In the genomic region with DNA sequence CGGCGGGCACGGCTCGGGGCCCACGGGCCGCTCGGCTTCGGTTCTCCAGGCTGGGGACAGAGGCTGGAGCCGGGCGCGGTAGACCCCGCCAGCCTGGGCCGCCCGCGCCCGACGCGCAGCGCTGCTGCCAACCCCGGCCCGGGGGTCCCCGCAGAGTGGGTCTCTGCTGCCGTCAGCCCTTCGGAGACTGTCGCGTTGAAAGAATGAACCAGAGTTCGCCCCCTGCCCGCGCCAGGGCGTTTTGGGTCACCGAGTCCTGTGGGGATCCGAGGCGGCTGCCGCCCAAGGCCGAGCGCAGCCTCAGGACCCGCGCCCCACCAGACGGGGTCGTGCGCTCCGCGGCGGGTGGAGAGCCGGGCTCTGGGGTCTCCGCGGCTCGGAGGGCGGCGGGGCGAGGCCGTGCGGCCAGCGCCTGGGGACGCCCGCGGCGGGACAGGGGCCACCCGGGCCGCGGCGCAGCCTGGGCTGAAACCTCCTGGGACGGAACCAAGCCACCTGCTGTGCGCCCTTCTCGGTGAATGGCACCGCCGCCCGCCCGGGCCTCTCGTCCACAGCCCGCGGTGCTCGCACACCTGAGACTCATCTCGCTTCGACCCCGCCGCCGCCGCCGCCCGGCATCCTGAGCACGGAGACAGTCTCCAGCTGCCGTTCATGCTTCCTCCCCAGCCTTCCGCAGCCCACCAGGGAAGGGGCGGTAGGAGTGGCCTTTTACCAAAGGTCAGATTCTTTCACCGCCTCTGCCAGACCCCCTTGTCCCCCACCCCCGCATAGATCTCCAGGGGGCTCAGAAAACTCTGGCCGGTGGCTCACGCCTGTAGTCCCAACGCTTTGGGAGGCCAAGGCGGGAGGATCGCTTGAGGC, we compare ENCODE assay signal across 9 cellular contexts. TPM values are rescaled to one million over a fixed set of nuclear protein-coding genes. Genes with fewer than 3 reads are reported as not detected.
A peak's percentile ranks its signal among the peaks of the same experiment; 100 is the strongest.
DNase-seq lines count a peak whose midpoint lies in the region; ATAC-seq, FAIRE-seq and TF ChIP-seq lines count a peak whose summit lies in the region.
"Had no signal": no experiment of that assay in that cellular context is flagged by ENCODE, and none has a peak within 500 bp of the region (broad histone marks: within the 10 kb centered on the region; RNA-seq: fewer than 3 reads in every experiment).

No MANE protein-coding gene starts in this region.

- H3K9me2 ChIP-seq in HCT116 (ENCODE audit: insufficient read depth), result no peaks in the 10 kb centered on the region

- peak overlapping the region; percentile 75 for H3K4me3 Mint-ChIP-seq in activated CD4-positive, alpha-beta T cell treated with anti-CD3 and anti-CD28 coated beads, Interleukin-2, amount 10 ng/mL, durations not matched to agents 24 days and 14 days
- H3K4me3 Mint-ChIP-seq in progenitor cell of endocrine pancreas (ENCODE audit: low read depth), result peak overlapping the region; percentile 62

- no peaks in the 10 kb centered on the region for H3K27me3 ChIP-seq in HCT116 (ENCODE audit: insufficient read depth, low read length)

- H3K9me3 ChIP-seq in HCT116 (ENCODE audit: control insufficient read depth in 1 of 2, insufficient read depth in 1 of 2, low read depth in 1 of 2, low read length in 2 of 2), result no peaks in the 10 kb centered on the region

- no peak for TF ChIP-seq POLR2A in HCT116 (IDR thresholded peaks at IDR 0.05; ENCODE audit: borderline replicate concordance, extremely low read depth, insufficient read depth, insufficient read length)

- RAD21 ChIA-PET in HCT116 (lab: Charles Lee; ENCODE audit: low non-redundant PET in 1 of 2, low total read pairs in 2 of 2, uncharacterized antibody in 2 of 2, unreplicated experiment in 2 of 2), result interaction anchor here in 1 of 2 experiments (0.6 to 1.0 kb wide), 2 partner anchors 14 to 74 kb away, joined by 3 read pairs; no protein-coding TSS in a partner anchor

- H3K27ac ChIP-seq in HCT116 (ENCODE audit: low read depth, low read length), result peak overlapping the region; percentile 54; the same call in 1 of the 2 replicates

- H3K4me3 ChIP-seq in HCT116 (replicated peaks in 1 of 2; ENCODE audit: low read depth in 1 of 2, low read length in 2 of 2) (peak overlapping the region; percentile 48 to 62), fibroblast of the aortic adventitia (ENCODE audit: low read depth, low read length) (peak overlapping the region; percentile 66)

- no peak overlapping the region for H2AFZ ChIP-seq in HCT116 (ENCODE audit: low read depth, low read length, poor library complexity, severe bottlenecking)

- peaks cover 11 to 16% of the 10 kb centered on the region in 2 experiments; a peak in 3 of 4 replicates for H3K36me3 ChIP-seq in HCT116 (ENCODE audit: control insufficient read depth in 1 of 2, insufficient read depth in 2 of 2, low read length in 2 of 2)

- DNase-seq in HCT116 (ENCODE audit: low read depth, low spot score) (no peak), fibroblast of the aortic adventitia (ENCODE audit: low read depth) (no peak), progenitor cell of endocrine pancreas (ENCODE audit: low spot score, unreplicated experiment) (no peak), OCI-M1 (lab: John Stamatoyannopoulos, UW) (no peak), RPMI8226 (no peak), HTR-8/SVneo (ENCODE audit: insufficient read length, low spot score) (no peak)
- DNase-seq in activated CD4-positive, alpha-beta T cell treated with anti-CD3 and anti-CD28 coated beads, Interleukin-2, amount 10 ng/mL, durations not matched to agents 24 days and 14 days, result no peak

- peak overlapping the region; percentile 65 for H3K9ac ChIP-seq in HCT116 (ENCODE audit: low read length)

- ATAC-seq in HCT116 (no peak; the same call in 1 of the 2 replicates), HG03520 (IDR thresholded peaks at IDR 0.05; ENCODE audit: unreplicated experiment) (no peak)

- POLR2A ChIA-PET in HCT116 (lab: Charles Lee), result interaction anchor here (0.6 to 1.0 kb wide), 5 partner anchors 21 to 705 kb away, joined by 3 to 6 read pairs (median 3); partner anchors contain the start of gene DIABLO

- CTCF ChIA-PET in HCT116 (lab: Charles Lee), result interaction anchor here (0.6 to 0.9 kb wide), 3 partner anchors 14 to 132 kb away, joined by 3 to 5 read pairs (median 3); no protein-coding TSS in a partner anchor

- peaks cover 2 to 31% of the 10 kb centered on the region in 2 experiments; a peak in 3 of 4 replicates for H3K4me1 ChIP-seq in HCT116 (ENCODE audit: control insufficient read depth in 1 of 2, insufficient read depth in 2 of 2, low read length in 2 of 2)

- peak overlapping the region; percentile 17 for H3K27ac Mint-ChIP-seq in activated CD4-positive, alpha-beta T cell treated with anti-CD3 and anti-CD28 coated beads, Interleukin-2, amount 10 ng/mL, durations not matched to agents 24 days and 14 days
- no peak overlapping the region for H3K27ac Mint-ChIP-seq in progenitor cell of endocrine pancreas

- intact Hi-C loops in HCT116 (cut with micrococcal nuclease), result no loop called here
- intact Hi-C loops in activated CD4-positive, alpha-beta T cell treated with anti-CD3 and anti-CD28 coated beads, Interleukin-2, amount 10 ng/mL, durations not matched to agents 24 days and 14 days (cut with micrococcal nuclease), result no loop called here

- peak overlapping the region; percentile 88 for H3K4me2 ChIP-seq in HCT116 (ENCODE audit: low read length)

- TF ChIP-seq CTCF in HCT116 (IDR thresholded peaks at IDR 0.05 in 2 of 3, conservative IDR thresholded peaks at IDR 0.05 in 1 of 3; ENCODE audit: borderline replicate concordance in 1 of 3, insufficient read depth in 1 of 3, low read depth in 2 of 3, low read length in 2 of 3), result no peak
- no peak for TF ChIP-seq CTCF in fibroblast of the aortic adventitia (IDR thresholded peaks at IDR 0.05; ENCODE audit: insufficient read depth, low read length)
- no peak for TF ChIP-seq CTCF in progenitor cell of endocrine pancreas (IDR thresholded peaks at IDR 0.05; ENCODE audit: unreplicated experiment)

- FAIRE-seq in HTR-8/SVneo (lab: Jason Lieb, UNC), result no peak

- peaks cover 16% of the 10 kb centered on the region for H3K36me3 Mint-ChIP-seq in activated CD4-positive, alpha-beta T cell treated with anti-CD3 and anti-CD28 coated beads, Interleukin-2, amount 10 ng/mL, durations not matched to agents 24 days and 14 days (ENCODE audit: low read depth)
- H3K36me3 Mint-ChIP-seq in progenitor cell of endocrine pancreas (ENCODE audit: insufficient read depth), result peaks cover 12% of the 10 kb centered on the region

- H4K20me1 ChIP-seq in HCT116 (ENCODE audit: insufficient read depth), result no peaks in the 10 kb centered on the region

- peaks cover 23% of the 10 kb centered on the region for H3K27me3 Mint-ChIP-seq in activated CD4-positive, alpha-beta T cell treated with anti-CD3 and anti-CD28 coated beads, Interleukin-2, amount 10 ng/mL, durations not matched to agents 24 days and 14 days
- H3K27me3 Mint-ChIP-seq in progenitor cell of endocrine pancreas, result peaks cover 58% of the 10 kb centered on the region

- BruUV-seq in HCT116 (replicated peaks; lab: Mats Ljungman, UMichigan), result no TSS peak

- H3K4me1 Mint-ChIP-seq in activated CD4-positive, alpha-beta T cell treated with anti-CD3 and anti-CD28 coated beads, Interleukin-2, amount 10 ng/mL, durations not matched to agents 24 days and 14 days, result peaks cover 12% of the 10 kb centered on the region
- no peaks in the 10 kb centered on the region for H3K4me1 Mint-ChIP-seq in progenitor cell of endocrine pancreas (ENCODE audit: low read depth)

- H3K79me2 ChIP-seq in HCT116 (ENCODE audit: insufficient read depth, low read length), result no peaks in the 10 kb centered on the region; the same call in 1 of the 2 replicates

- H3K9me3 Mint-ChIP-seq in activated CD4-positive, alpha-beta T cell treated with anti-CD3 and anti-CD28 coated beads, Interleukin-2, amount 10 ng/mL, durations not matched to agents 24 days and 14 days, result no peaks in the 10 kb centered on the region
- H3K9me3 Mint-ChIP-seq in progenitor cell of endocrine pancreas (ENCODE audit: low read depth), result no peaks in the 10 kb centered on the region

- no peak for TF ChIP-seq RAD21 in HCT116 (IDR thresholded peaks at IDR 0.05; ENCODE audit: low read depth)

TF ChIP-seq in HCT116, 20 proteins besides CTCF, POLR2A, EP300 and RAD21:
- no peak for TF ChIP-seq ZNF274 (IDR thresholded peaks at IDR 0.05; ENCODE audit: low read depth, low read length)

RNA-seq across cellular contexts. Expression of gene B3GNT4, which starts 0.7 kb away (rescaled TPM):
- total RNA-seq in HCT116 (2021; ENCODE audit: unreplicated experiment), result 7.1 TPM
- 10.1 and 12.1 TPM in 2 replicates for polyA plus RNA-seq in HCT116 (2012)
- 0.64 and 1.0 TPM in 2 replicates for total RNA-seq in activated CD4-positive, alpha-beta T cell treated with anti-CD3 and anti-CD28 coated beads, Interleukin-2, amount 10 ng/mL, durations not matched to agents 24 days and 14 days
- total RNA-seq in fibroblast of the aortic adventitia (ENCODE audit: low replicate concordance), result not detected in 2 replicates
- 0.27 and 0.91 TPM in 2 replicates for total RNA-seq in progenitor cell of endocrine pancreas

RNA-seq across cellular contexts. Expression of gene LRRC43, which starts 21.3 kb away (rescaled TPM):
- total RNA-seq in HCT116 (2021; ENCODE audit: unreplicated experiment) (not detected), fibroblast of the aortic adventitia (ENCODE audit: low replicate concordance) (0.74 and 3.5 TPM in 2 replicates), progenitor cell of endocrine pancreas (5.4 and 5.5 TPM in 2 replicates)
- not detected in 2 replicates for polyA plus RNA-seq in HCT116 (2012)
- total RNA-seq in activated CD4-positive, alpha-beta T cell treated with anti-CD3 and anti-CD28 coated beads, Interleukin-2, amount 10 ng/mL, durations not matched to agents 24 days and 14 days, result 0.33 TPM in 1 of 2 replicates, not detected in the other
- total RNA-seq: T-helper 1 cell treated with Interleukin-12 subunit alpha and Interleukin-12 subunit beta and Interleukin-4 antibody, amounts not matched to agents 30 ng/mL and 1 ng/mL, for 36 hours had no signal

RNA-seq across cellular contexts. Expression of gene DIABLO, which starts 21.7 kb away (rescaled TPM):
- total RNA-seq in HCT116 (2021; ENCODE audit: unreplicated experiment), result 60.1 TPM
- 47.7 and 58.1 TPM in 2 replicates for polyA plus RNA-seq in HCT116 (2012)
- 59.4 and 61.0 TPM in 2 replicates for total RNA-seq in activated CD4-positive, alpha-beta T cell treated with anti-CD3 and anti-CD28 coated beads, Interleukin-2, amount 10 ng/mL, durations not matched to agents 24 days and 14 days
- 50.0 and 58.9 TPM in 2 replicates for total RNA-seq in fibroblast of the aortic adventitia (ENCODE audit: low replicate concordance)
- 63.8 and 65.3 TPM in 2 replicates for total RNA-seq in progenitor cell of endocrine pancreas

RNA-seq across cellular contexts. Expression of gene IL31, which starts 30.2 kb away (rescaled TPM):
- total RNA-seq in HCT116 (2021; ENCODE audit: unreplicated experiment), result not detected
- polyA plus RNA-seq in HCT116 (2012), result not detected in 2 replicates
- 2.5 TPM in 2 replicates for total RNA-seq in activated CD4-positive, alpha-beta T cell treated with anti-CD3 and anti-CD28 coated beads, Interleukin-2, amount 10 ng/mL, durations not matched to agents 24 days and 14 days
- not detected in 2 replicates for total RNA-seq in fibroblast of the aortic adventitia (ENCODE audit: low replicate concordance)
- not detected in 2 replicates for total RNA-seq in progenitor cell of endocrine pancreas
- total RNA-seq: T-helper 1 cell treated with Interleukin-12 subunit alpha and Interleukin-12 subunit beta and Interleukin-4 antibody, amounts not matched to agents 30 ng/mL and 1 ng/mL, for 36 hours had no signal
